In the genomic region with DNA sequence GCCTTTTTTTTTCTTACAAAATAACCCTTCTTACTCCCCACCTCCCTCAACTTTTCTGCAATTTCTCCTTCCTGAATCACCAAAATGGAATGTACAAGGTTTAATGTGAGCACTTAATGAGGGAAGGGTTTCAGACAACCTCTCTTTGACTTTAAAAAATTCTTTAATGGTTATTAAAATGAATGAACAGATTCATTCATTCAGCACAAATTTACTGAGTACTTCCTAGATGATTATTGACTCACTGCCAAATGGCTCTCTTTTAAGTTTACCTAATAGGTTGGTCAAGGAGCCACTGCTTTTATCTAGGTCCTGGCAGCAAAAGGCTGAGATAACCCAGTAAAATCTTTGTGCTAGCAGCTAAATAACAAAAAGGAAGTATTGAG, we compare ENCODE assay signal across 9 cellular contexts. TPM values are rescaled to one million over a fixed set of nuclear protein-coding genes. Genes with fewer than 3 reads are reported as not detected.
A peak's percentile ranks its signal among the peaks of the same experiment; 100 is the strongest.
DNase-seq lines count a peak whose midpoint lies in the region; ATAC-seq and TF ChIP-seq lines count a peak whose summit lies in the region.
"Had no signal": no experiment of that assay in that cellular context is flagged by ENCODE, and none has a peak within 500 bp of the region (broad histone marks: within the 10 kb centered on the region; RNA-seq: fewer than 3 reads in every experiment).

No MANE protein-coding gene starts in this region.

- H3K4me1 Mint-ChIP-seq in T-helper 1 cell treated with Interleukin-12 subunit alpha and Interleukin-12 subunit beta and Interleukin-4 antibody, amounts not matched to agents 30 μg/mL and 1 μg/mL, for 36 hours (ENCODE audit: low read depth) = peaks cover 3% of the 10 kb centered on the region

- H3K4me2 ChIP-seq in hepatocyte (peak overlapping the region; percentile 97), smooth muscle cell (peak overlapping the region; percentile 99)

- peaks cover 6% of the 10 kb centered on the region for H3F3A ChIP-seq in smooth muscle cell (ENCODE audit: low read depth)

- H3K36me3 Mint-ChIP-seq in T-helper 1 cell treated with Interleukin-12 subunit alpha and Interleukin-12 subunit beta and Interleukin-4 antibody, amounts not matched to agents 30 μg/mL and 1 μg/mL, for 36 hours (ENCODE audit: low read depth) = no peaks in the 10 kb centered on the region

- H3K79me2 ChIP-seq in hepatocyte = peaks cover 11% of the 10 kb centered on the region
- H3K79me2 ChIP-seq in smooth muscle cell (ENCODE audit: low read depth) = peaks cover 2% of the 10 kb centered on the region

- H3K27ac ChIP-seq in SJCRH30 = no peak overlapping the region
- peak overlapping the region; percentile 82 for H3K27ac ChIP-seq in hepatocyte
- H3K27ac ChIP-seq in smooth muscle cell (ENCODE audit: low read depth) = no peak overlapping the region
- H3K27ac ChIP-seq in colonic mucosa = no peak overlapping the region

- H2AFZ ChIP-seq in hepatocyte = peak overlapping the region; percentile 98
- peak overlapping the region; percentile 78 for H2AFZ ChIP-seq in smooth muscle cell (ENCODE audit: low read depth)

- no peaks in the 10 kb centered on the region for H3K9me3 ChIP-seq in SJCRH30 (replicated peaks)
- no peaks in the 10 kb centered on the region for H3K9me3 ChIP-seq in hepatocyte (ENCODE audit: low read depth)
- no peaks in the 10 kb centered on the region for H3K9me3 ChIP-seq in smooth muscle cell (replicated peaks; ENCODE audit: low read depth)
- no peaks in the 10 kb centered on the region for H3K9me3 ChIP-seq in colonic mucosa

- H3K36me3 ChIP-seq in SJCRH30 = peaks cover 8% of the 10 kb centered on the region
- no peaks in the 10 kb centered on the region for H3K36me3 ChIP-seq in hepatocyte (replicated peaks; ENCODE audit: insufficient read depth, low read depth)
- H3K36me3 ChIP-seq in smooth muscle cell (ENCODE audit: low read depth) = peaks cover 4% of the 10 kb centered on the region
- no peaks in the 10 kb centered on the region for H3K36me3 ChIP-seq in colonic mucosa

- H3K27me3 ChIP-seq in SJCRH30 (no peaks in the 10 kb centered on the region), hepatocyte (no peaks in the 10 kb centered on the region), smooth muscle cell (ENCODE audit: low read depth) (no peaks in the 10 kb centered on the region), colonic mucosa (no peaks in the 10 kb centered on the region)

- H3K9me3 Mint-ChIP-seq in T-helper 1 cell treated with Interleukin-12 subunit alpha and Interleukin-12 subunit beta and Interleukin-4 antibody, amounts not matched to agents 30 μg/mL and 1 μg/mL, for 36 hours = no peaks in the 10 kb centered on the region

- peaks cover 30% of the 10 kb centered on the region for H3K27me3 Mint-ChIP-seq in T-helper 1 cell treated with Interleukin-12 subunit alpha and Interleukin-12 subunit beta and Interleukin-4 antibody, amounts not matched to agents 30 μg/mL and 1 μg/mL, for 36 hours (ENCODE audit: low read depth)

- H3K4me3 ChIP-seq in SJCRH30 (peak overlapping the region; percentile 91), hepatocyte (peak overlapping the region; percentile 93), smooth muscle cell (peak overlapping the region; percentile 76), colonic mucosa (no peak overlapping the region)

- TF ChIP-seq CTCF in hepatocyte (IDR thresholded peaks at IDR 0.05; ENCODE audit: poor library complexity) (no peak), smooth muscle cell (IDR thresholded peaks at IDR 0.05; ENCODE audit: borderline replicate concordance, insufficient read depth, poor library complexity, severe bottlenecking) (no peak), colonic mucosa (IDR thresholded peaks at IDR 0.05) (no peak)

- H3K9ac ChIP-seq in smooth muscle cell (ENCODE audit: low read depth) (no peak overlapping the region), colonic mucosa (ENCODE audit: low read depth in 2 of 2, low read length in 2 of 2) (no peak overlapping the region)

- H3K4me3 Mint-ChIP-seq in T-helper 1 cell treated with Interleukin-12 subunit alpha and Interleukin-12 subunit beta and Interleukin-4 antibody, amounts not matched to agents 30 μg/mL and 1 μg/mL, for 36 hours = peak overlapping the region; percentile 21

- peaks cover 4% of the 10 kb centered on the region for H3K9me2 ChIP-seq in hepatocyte (replicated peaks; ENCODE audit: insufficient read depth)

- no peak for ATAC-seq in GM21786 (IDR thresholded peaks at IDR 0.05; ENCODE audit: unreplicated experiment)

- H4K20me1 ChIP-seq in hepatocyte (ENCODE audit: insufficient read depth, poor library complexity, severe bottlenecking) (no peaks in the 10 kb centered on the region), smooth muscle cell (ENCODE audit: low read depth) (no peaks in the 10 kb centered on the region)

- H3K27ac Mint-ChIP-seq in T-helper 1 cell treated with Interleukin-12 subunit alpha and Interleukin-12 subunit beta and Interleukin-4 antibody, amounts not matched to agents 30 μg/mL and 1 μg/mL, for 36 hours = no peak overlapping the region

- intact Hi-C loops in colonic mucosa (cut with DNase I) = no loop called here

- DNase-seq in T-helper 1 cell = no peak
- no peak for DNase-seq in SJCRH30
- no peak for DNase-seq in hepatocyte (ENCODE audit: low spot score)
- no peak for DNase-seq in smooth muscle cell (lab: John Stamatoyannopoulos, UW; ENCODE audit: unreplicated experiment)
- no peak for DNase-seq in NCI-H2081 (lab: John Stamatoyannopoulos, UW)
- no peak for DNase-seq in colonic mucosa
- DNase-seq: effector CD8-positive, alpha-beta T cell had no signal

- H3K4me1 ChIP-seq in SJCRH30 (no peaks in the 10 kb centered on the region), hepatocyte (ENCODE audit: insufficient read depth) (peaks cover 9% of the 10 kb centered on the region), smooth muscle cell (ENCODE audit: low read depth) (peaks cover 16% of the 10 kb centered on the region), colonic mucosa (no peaks in the 10 kb centered on the region)

RNA-seq across cellular contexts. Expression of a gene that starts 0.9 kb away (rescaled TPM):
- 10.9 and 13.3 TPM in 2 replicates for total RNA-seq in SJCRH30 (2014; rRNA removed; shearing (Covaris generic))
- total RNA-seq in hepatocyte (8.6 and 10.3 TPM in 2 replicates), smooth muscle cell (13.4 and 16.4 TPM in 2 replicates), colonic mucosa (1 to 10 TPM; 4.0 to 5.3 TPM)
- polyA plus RNA-seq in hepatocyte (10.8 and 11.1 TPM in 2 replicates), smooth muscle cell (17.0 and 18.8 TPM in 2 replicates)
